In the genomic region with DNA sequence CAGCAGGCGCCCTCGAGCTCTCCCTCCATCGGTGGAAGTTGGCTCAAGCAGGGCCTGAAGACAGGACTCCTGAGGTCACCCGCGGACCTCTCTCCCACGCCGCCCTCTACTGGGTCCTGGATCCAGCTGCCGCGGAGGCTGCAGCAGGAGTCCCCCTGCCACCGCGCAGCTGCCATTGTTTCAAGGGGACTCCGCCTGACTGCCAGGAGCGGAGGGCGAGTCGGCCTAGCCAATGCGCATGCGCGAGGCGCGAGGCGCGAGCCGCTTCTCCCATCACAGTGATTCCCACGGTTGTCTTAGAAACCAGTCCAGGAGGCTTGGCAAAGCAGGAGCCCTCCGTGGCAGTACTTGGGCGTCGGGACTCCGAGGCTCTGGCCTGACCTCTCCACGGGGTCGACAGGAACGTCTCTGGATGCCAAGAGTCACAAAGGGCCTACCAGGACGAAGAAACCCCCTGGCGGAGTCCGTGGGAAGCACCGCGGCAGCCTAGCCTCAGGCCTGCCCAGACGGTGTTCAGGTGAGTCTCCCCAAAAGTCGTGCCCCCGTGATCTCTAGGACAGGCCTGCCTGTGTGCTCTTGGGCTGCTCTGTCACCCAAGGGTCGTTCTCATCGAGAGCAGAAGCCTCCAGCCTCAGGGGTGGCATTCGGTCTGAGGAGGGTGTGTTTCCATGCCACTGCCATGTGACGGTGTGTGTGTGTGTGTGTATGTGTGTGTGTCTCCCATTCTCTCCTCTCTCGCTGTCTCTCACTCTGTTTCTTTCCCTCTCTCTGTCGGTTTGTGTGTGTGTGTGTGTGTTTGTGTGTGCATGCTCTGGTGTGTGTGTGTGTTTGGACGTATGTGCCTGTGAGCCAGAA, we compare ENCODE assay signal across 8 cellular contexts.
DNase-seq lines count a peak whose midpoint lies in the region; TF ChIP-seq lines count a peak whose summit lies in the region.

No MANE protein-coding gene starts in this region.

- H3K27me3 Mint-ChIP-seq in activated T-cell treated with anti-CD3 and anti-CD28 coated beads, Interleukin-2, amount 50 U/mL, for 24 hours: peaks cover 19% of the 10 kb centered on the region

- TF ChIP-seq CTCF in HFF-Myc (IDR thresholded peaks at IDR 0.05; ENCODE audit: low read depth, low read length, missing control alignments) (peak; percentile 2), retinal pigment epithelial cell (conservative IDR thresholded peaks at IDR 0.05; ENCODE audit: low read depth, low read length) (peak; percentile 33)

- peaks cover 20% of the 10 kb centered on the region for H3K4me1 Mint-ChIP-seq in activated T-cell treated with anti-CD3 and anti-CD28 coated beads, Interleukin-2, amount 50 U/mL, for 24 hours (ENCODE audit: low read depth)

- peak; percentile 59 for DNase-seq in GM03348 (ENCODE audit: low spot score)
- DNase-seq in HFF-Myc (ENCODE audit: extremely low read depth, low read depth): no peak
- DNase-seq in NCI-H2171 (lab: John Stamatoyannopoulos, UW): peak; percentile 79
- peak; percentile 79 for DNase-seq in activated T-cell treated with anti-CD3 and anti-CD28 coated beads, Interleukin-2, amount 50 U/mL, for 24 hours
- peak; percentile 6 for DNase-seq in foreskin melanocyte
- no peak for DNase-seq in retinal pigment epithelial cell (ENCODE audit: low read depth)
- no peak for DNase-seq in KG1 (lab: John Stamatoyannopoulos, UW)
- DNase-seq in SKM-1 (lab: John Stamatoyannopoulos, UW; ENCODE audit: unreplicated experiment): no peak

- H3K36me3 Mint-ChIP-seq in activated T-cell treated with anti-CD3 and anti-CD28 coated beads, Interleukin-2, amount 50 U/mL, for 24 hours (ENCODE audit: low read depth): no peaks in the 10 kb centered on the region

- peak overlapping the region; percentile 65 for H3K4me3 Mint-ChIP-seq in activated T-cell treated with anti-CD3 and anti-CD28 coated beads, Interleukin-2, amount 50 U/mL, for 24 hours

- 0 out of 2 replicates have a peak overlapping the region, but pooled peaks have one; percentile 11 for H3K4me3 ChIP-seq in HFF-Myc (replicated peaks; ENCODE audit: low read depth, low read length)
- H3K4me3 ChIP-seq in retinal pigment epithelial cell (ENCODE audit: low read length): peak overlapping the region; percentile 26

- H3K9me3 Mint-ChIP-seq in activated T-cell treated with anti-CD3 and anti-CD28 coated beads, Interleukin-2, amount 50 U/mL, for 24 hours: no peaks in the 10 kb centered on the region

- no peak overlapping the region for H3K27ac Mint-ChIP-seq in activated T-cell treated with anti-CD3 and anti-CD28 coated beads, Interleukin-2, amount 50 U/mL, for 24 hours

Comparison
In these comparisons a context has a peak if more than half of its experiments do, and no peak if none do; other contexts are left out.
1. DNase-seq: peak in GM03348 (single experiment), NCI-H2171 (single experiment), activated T-cell treated with anti-CD3 and anti-CD28 coated beads, Interleukin-2, amount 50 U/mL, for 24 hours (single experiment) and foreskin melanocyte (single experiment); none in HFF-Myc (single experiment), retinal pigment epithelial cell (single experiment), KG1 (single experiment) and SKM-1 (single experiment).